Comparison of ENCODE assay signal across 17 cellular contexts in genomic region chr3:12351145-12351544, GRCh38.
DNase-seq lines count a peak whose midpoint lies in the region; ATAC-seq and TF ChIP-seq lines count a peak whose summit lies in the region.
"Had no signal": no experiment of that assay in that cellular context is flagged by ENCODE, and none has a peak within 500 bp of the region (broad histone marks: within the 10 kb centered on the region; RNA-seq: fewer than 3 reads in every experiment).

No MANE protein-coding gene starts in this region.

- H3K27me3 Mint-ChIP-seq in activated T-cell treated with anti-CD3 and anti-CD28 coated beads, Interleukin-2, amount 50 U/mL, for 4 hours (ENCODE audit: low read depth) = no peaks in the 10 kb centered on the region

- peak; percentile 43 for ATAC-seq in sciatic nerve
- ATAC-seq in HG02610 (IDR thresholded peaks at IDR 0.05; ENCODE audit: unreplicated experiment) = no peak
- ATAC-seq in foreskin keratinocyte = no peak
- ATAC-seq in activated T-cell treated with anti-CD3 and anti-CD28 coated beads, Interleukin-2, amount 50 U/mL, for 4 hours = no peak
- ATAC-seq: activated CD4-positive, alpha-beta T cell treated with anti-CD3 and anti-CD28 coated beads for 36 hours; T-helper 17 cell had no signal

- H3K36me3 Mint-ChIP-seq in activated T-cell treated with anti-CD3 and anti-CD28 coated beads, Interleukin-2, amount 50 U/mL, for 4 hours (ENCODE audit: insufficient read depth) = no peaks in the 10 kb centered on the region
- H3K36me3 Mint-ChIP-seq: activated naive CD8-positive, alpha-beta T cell had no signal

- H3K4me1 ChIP-seq in right atrium auricular region (peaks cover 0 to 29% of the 10 kb centered on the region in 2 donors), foreskin keratinocyte (no peaks in the 10 kb centered on the region)

- TF ChIP-seq CTCF in right atrium auricular region (IDR thresholded peaks at IDR 0.05) (no peak), foreskin keratinocyte (conservative IDR thresholded peaks at IDR 0.05) (no peak)

- DNase-seq in H4 (ENCODE audit: low spot score) = peak; percentile 30
- DNase-seq in SKM-1 (lab: John Stamatoyannopoulos, UW; ENCODE audit: unreplicated experiment) = peak; percentile 57
- DNase-seq in right atrium auricular region (ENCODE audit: low spot score) = peak; percentile 72
- DNase-seq in sciatic nerve (ENCODE audit: low spot score) = no peak
- DNase-seq in NCI-H226 = no peak
- DNase-seq in foreskin keratinocyte = no peak
- no peak for DNase-seq in activated T-cell treated with anti-CD3 and anti-CD28 coated beads, Interleukin-2, amount 50 U/mL, for 4 hours
- DNase-seq: activated CD4-positive, alpha-beta T cell treated with anti-CD3 and anti-CD28 coated beads for 36 hours; GOT3; mesendoderm; NCI-H1930; NCI-H526 treated with DMSO at 0.1 percent for 48 hours; T-helper 17 cell had no signal

- no peaks in the 10 kb centered on the region for H3K4me1 Mint-ChIP-seq in activated T-cell treated with anti-CD3 and anti-CD28 coated beads, Interleukin-2, amount 50 U/mL, for 4 hours (ENCODE audit: low read depth)
- H3K4me1 Mint-ChIP-seq: T-helper 17 cell had no signal

- H3K27ac ChIP-seq in right atrium auricular region (peak overlapping the region in 1 of 2 donors; percentile 2), foreskin keratinocyte (no peak overlapping the region)
- H3K27ac ChIP-seq: epithelial cell of prostate, KMS-11 had no signal

- H3K4me3 ChIP-seq in right atrium auricular region = no peak overlapping the region

- no peak overlapping the region for H3K4me3 Mint-ChIP-seq in activated T-cell treated with anti-CD3 and anti-CD28 coated beads, Interleukin-2, amount 50 U/mL, for 4 hours
- H3K4me3 Mint-ChIP-seq: activated CD4-positive, alpha-beta T cell treated with anti-CD3 and anti-CD28 coated beads for 36 hours; activated naive CD8-positive, alpha-beta T cell; T-helper 17 cell had no signal

- intact Hi-C loops in sciatic nerve (cut with DNase I) = no loop called here

- H3K9me3 Mint-ChIP-seq in activated T-cell treated with anti-CD3 and anti-CD28 coated beads, Interleukin-2, amount 50 U/mL, for 4 hours = no peaks in the 10 kb centered on the region

- H3K36me3 ChIP-seq in right atrium auricular region = no peaks in the 10 kb centered on the region

- H3K27me3 ChIP-seq in right atrium auricular region = no peaks in the 10 kb centered on the region
- H3K27me3 ChIP-seq in foreskin keratinocyte = peaks cover 11% of the 10 kb centered on the region

- no peaks in the 10 kb centered on the region for H3K9me3 ChIP-seq in right atrium auricular region

Comparison
In these comparisons a context has a peak if more than half of its experiments do, and no peak if none do; other contexts are left out.
1. DNase-seq: peak in H4 (single experiment), SKM-1 (single experiment) and right atrium auricular region (single experiment); none in sciatic nerve (single experiment), NCI-H226 (single experiment), foreskin keratinocyte (0 of 2) and activated T-cell treated with anti-CD3 and anti-CD28 coated beads, Interleukin-2, amount 50 U/mL, for 4 hours (single experiment).